ENCODE assay signal across 8 cellular contexts in the genomic region with DNA sequence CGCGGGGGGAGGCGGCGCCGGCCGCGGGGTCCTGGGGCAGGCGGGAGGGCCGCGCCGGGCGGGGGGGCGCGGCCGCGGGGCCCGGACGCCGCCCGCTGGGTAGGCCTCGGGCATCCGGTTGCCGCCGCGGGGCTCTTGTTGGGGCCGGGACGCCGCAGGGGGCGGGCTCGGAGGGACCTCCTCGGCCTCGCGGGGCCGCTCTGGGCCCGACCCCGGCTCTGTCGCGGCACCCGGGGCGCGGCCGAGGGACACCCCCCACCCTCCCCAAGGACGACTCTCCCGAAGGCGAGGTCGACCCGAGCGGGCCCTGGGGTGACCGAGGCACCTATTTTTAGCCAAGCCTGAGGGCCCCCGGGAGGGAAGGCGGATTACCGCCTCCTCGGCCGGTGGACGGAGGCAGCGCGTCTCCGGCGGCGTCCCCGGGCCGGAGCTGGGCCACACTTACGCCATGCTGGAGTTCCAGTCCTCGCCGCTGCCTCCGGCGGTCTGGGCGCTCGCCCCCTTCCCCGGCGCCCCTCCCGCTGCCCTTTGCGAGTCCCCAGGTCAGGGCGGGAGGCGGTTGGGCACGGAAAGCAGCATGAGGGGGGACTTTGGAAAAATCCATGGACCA. TPM values are rescaled to one million over a fixed set of nuclear protein-coding genes. Genes with fewer than 3 reads are reported as not detected.
DNase-seq lines count a peak whose midpoint lies in the region; ATAC-seq and TF ChIP-seq lines count a peak whose summit lies in the region.

No MANE protein-coding gene starts in this region.

- TF ChIP-seq CTCF in RWPE1 (conservative IDR thresholded peaks at IDR 0.05; ENCODE audit: low read depth): no peak

- H3K27ac ChIP-seq in RWPE1 (peak overlapping the region; percentile 88), rectal smooth muscle tissue (ENCODE audit: low read depth, low read length) (peak overlapping the region; percentile 89)

- no peaks in the 10 kb centered on the region for H3K9me3 Mint-ChIP-seq in activated naive CD4-positive, alpha-beta T cell treated with anti-CD3 and anti-CD28 coated beads, Interleukin-2, amount 50 U/mL, for 24 hours

- peak overlapping the region; percentile 96 for H3K4me3 Mint-ChIP-seq in activated naive CD4-positive, alpha-beta T cell treated with anti-CD3 and anti-CD28 coated beads, Interleukin-2, amount 50 U/mL, for 24 hours

- H3K36me3 ChIP-seq in rectal smooth muscle tissue (ENCODE audit: control insufficient read depth, insufficient read depth, low read length): no peaks in the 10 kb centered on the region

- H3K4me1 ChIP-seq in rectal smooth muscle tissue (ENCODE audit: control insufficient read depth, insufficient read depth, low read length): peaks cover 7% of the 10 kb centered on the region

- peak; percentile 39 for ATAC-seq in HG02938 (IDR thresholded peaks at IDR 0.05; ENCODE audit: unreplicated experiment)
- peak; percentile 50 to 60 for ATAC-seq in left cardiac atrium

- CTCF ChIA-PET in RWPE1 (lab: Yijun Ruan, JAX): interaction anchor here (0.7 to 1.1 kb wide), 3 partner anchors 19 to 143 kb away, joined by 3 to 4 read pairs (median 3); no protein-coding TSS in a partner anchor

- no peaks in the 10 kb centered on the region for H3K36me3 Mint-ChIP-seq in activated naive CD4-positive, alpha-beta T cell treated with anti-CD3 and anti-CD28 coated beads, Interleukin-2, amount 50 U/mL, for 24 hours

- intact Hi-C loops in left cardiac atrium (cut with DNase I): no loop called here

- peak; percentile 81 for DNase-seq in DMS53 (lab: John Stamatoyannopoulos, UW)
- no peak for DNase-seq in DMS53 treated with DMSO at 0.1 percent for 48 hours (lab: John Stamatoyannopoulos, UW; ENCODE audit: unreplicated experiment)
- DNase-seq in RWPE1 (ENCODE audit: low spot score): no peak
- peak; percentile 50 for DNase-seq in left cardiac atrium
- no peak for DNase-seq in epidermal melanocyte (ENCODE audit: insufficient read length, low spot score)

- peaks cover 25% of the 10 kb centered on the region for H3K4me1 Mint-ChIP-seq in activated naive CD4-positive, alpha-beta T cell treated with anti-CD3 and anti-CD28 coated beads, Interleukin-2, amount 50 U/mL, for 24 hours

- peak overlapping the region; percentile 86 for H3K27ac Mint-ChIP-seq in activated naive CD4-positive, alpha-beta T cell treated with anti-CD3 and anti-CD28 coated beads, Interleukin-2, amount 50 U/mL, for 24 hours

- H3K27me3 Mint-ChIP-seq in activated naive CD4-positive, alpha-beta T cell treated with anti-CD3 and anti-CD28 coated beads, Interleukin-2, amount 50 U/mL, for 24 hours: no peaks in the 10 kb centered on the region

- peak overlapping the region; percentile 90 for H3K4me3 ChIP-seq in rectal smooth muscle tissue (ENCODE audit: low read length)

- H3K9ac ChIP-seq in rectal smooth muscle tissue (ENCODE audit: low read length): peak overlapping the region; percentile 66

- POLR2A ChIA-PET in RWPE1 (lab: Yijun Ruan, JAX; ENCODE audit: low non-redundant PET): no interaction called here

- no peaks in the 10 kb centered on the region for H3K27me3 ChIP-seq in rectal smooth muscle tissue (ENCODE audit: control insufficient read depth, insufficient read depth, low read length)

RNA-seq across cellular contexts. Expression of gene KTN1, which starts 0.5 kb away (rescaled TPM):
- total RNA-seq in left cardiac atrium: 100 to 1,000 TPM; 173 to 176 TPM

Comparison
In these comparisons a context has a peak if more than half of its experiments do, and no peak if none do; other contexts are left out.
1. DNase-seq: peak in DMS53 (single experiment) and left cardiac atrium (single experiment); none in DMS53 treated with DMSO at 0.1 percent for 48 hours (single experiment), RWPE1 (single experiment) and epidermal melanocyte (single experiment).